Comparison of ENCODE assay signal across 2 cellular contexts in the genomic region with DNA sequence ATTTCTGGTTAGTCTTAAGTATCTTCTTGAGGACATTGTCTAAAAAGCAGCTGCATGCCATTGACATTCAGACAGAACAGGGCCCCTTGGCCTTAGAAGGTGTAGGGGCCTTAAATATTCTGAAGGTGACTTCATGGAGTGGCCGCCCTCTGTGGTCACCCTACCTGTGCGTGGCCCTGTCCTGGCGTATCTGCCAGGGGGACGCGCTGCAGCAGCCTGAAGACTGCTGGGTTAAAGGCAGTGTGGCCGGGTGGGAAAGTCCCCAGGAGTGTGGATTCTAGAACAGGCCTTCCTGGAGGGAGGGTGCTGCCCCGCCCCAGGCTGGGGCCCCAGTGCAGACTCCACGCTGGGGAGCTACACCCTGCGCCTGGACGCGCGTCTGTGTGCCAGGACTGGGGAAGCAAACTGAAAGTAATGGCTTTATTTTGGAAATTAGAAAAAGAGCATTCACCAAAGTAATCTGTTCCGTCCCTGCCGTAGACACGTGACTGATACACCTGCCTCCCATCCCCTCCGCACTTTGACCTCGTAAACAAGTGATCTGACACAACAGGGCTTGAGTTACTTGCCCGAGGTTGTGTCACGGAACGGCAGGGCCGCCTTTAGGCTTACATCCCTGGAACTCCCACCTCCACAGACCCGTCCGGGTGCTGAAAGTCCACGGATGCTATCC.
TF ChIP-seq lines count a peak whose summit lies in the region.

No MANE protein-coding gene starts in this region.

TF ChIP-seq in K562, 482 proteins besides CTCF, POLR2A, EP300 and RAD21 (continued from another document and continues in another):
- TF ChIP-seq CEBPB (tag; IDR thresholded peaks at IDR 0.05) (no peak), HDAC2 (IDR thresholded peaks at IDR 0.05) (no peak), ZNF780A (CRISPR knock-in tag; IDR thresholded peaks at IDR 0.05) (no peak), SIRT6 (IDR thresholded peaks at IDR 0.05; ENCODE audit: low read depth, low read length) (no peak)
- TF ChIP-seq, protein P1, sequence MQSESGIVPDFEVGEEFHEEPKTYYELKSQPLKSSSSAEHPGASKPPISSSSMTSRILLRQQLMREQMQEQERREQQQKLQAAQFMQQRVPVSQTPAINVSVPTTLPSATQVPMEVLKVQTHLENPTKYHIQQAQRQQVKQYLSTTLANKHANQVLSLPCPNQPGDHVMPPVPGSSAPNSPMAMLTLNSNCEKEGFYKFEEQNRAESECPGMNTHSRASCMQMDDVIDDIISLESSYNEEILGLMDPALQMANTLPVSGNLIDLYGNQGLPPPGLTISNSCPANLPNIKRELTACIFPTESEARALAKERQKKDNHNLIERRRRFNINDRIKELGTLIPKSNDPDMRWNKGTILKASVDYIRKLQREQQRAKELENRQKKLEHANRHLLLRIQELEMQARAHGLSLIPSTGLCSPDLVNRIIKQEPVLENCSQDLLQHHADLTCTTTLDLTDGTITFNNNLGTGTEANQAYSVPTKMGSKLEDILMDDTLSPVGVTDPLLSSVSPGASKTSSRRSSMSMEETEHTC (IDR thresholded peaks at IDR 0.05), result no peak
- TF ChIP-seq, protein P2, sequence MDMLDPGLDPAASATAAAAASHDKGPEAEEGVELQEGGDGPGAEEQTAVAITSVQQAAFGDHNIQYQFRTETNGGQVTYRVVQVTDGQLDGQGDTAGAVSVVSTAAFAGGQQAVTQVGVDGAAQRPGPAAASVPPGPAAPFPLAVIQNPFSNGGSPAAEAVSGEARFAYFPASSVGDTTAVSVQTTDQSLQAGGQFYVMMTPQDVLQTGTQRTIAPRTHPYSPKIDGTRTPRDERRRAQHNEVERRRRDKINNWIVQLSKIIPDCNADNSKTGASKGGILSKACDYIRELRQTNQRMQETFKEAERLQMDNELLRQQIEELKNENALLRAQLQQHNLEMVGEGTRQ (CRISPR knock-in tag; IDR thresholded peaks at IDR 0.05), result peak; percentile 54
- TF ChIP-seq, protein P3, sequence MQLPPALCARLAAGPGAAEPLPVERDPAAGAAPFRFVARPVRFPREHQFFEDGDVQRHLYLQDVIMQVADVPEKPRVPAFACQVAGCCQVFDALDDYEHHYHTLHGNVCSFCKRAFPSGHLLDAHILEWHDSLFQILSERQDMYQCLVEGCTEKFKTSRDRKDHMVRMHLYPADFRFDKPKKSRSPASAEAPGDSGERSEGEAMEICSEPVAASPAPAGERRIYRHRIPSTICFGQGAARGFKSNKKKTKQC (CRISPR knock-in tag; IDR thresholded peaks at IDR 0.05), result 0 out of 2 replicates have a peak, but pooled peaks have one; percentile 38

TF ChIP-seq in HepG2, 621 proteins besides CTCF, POLR2A, EP300 and RAD21 (continued from another document and continues in another):
- TF ChIP-seq, protein P4, sequence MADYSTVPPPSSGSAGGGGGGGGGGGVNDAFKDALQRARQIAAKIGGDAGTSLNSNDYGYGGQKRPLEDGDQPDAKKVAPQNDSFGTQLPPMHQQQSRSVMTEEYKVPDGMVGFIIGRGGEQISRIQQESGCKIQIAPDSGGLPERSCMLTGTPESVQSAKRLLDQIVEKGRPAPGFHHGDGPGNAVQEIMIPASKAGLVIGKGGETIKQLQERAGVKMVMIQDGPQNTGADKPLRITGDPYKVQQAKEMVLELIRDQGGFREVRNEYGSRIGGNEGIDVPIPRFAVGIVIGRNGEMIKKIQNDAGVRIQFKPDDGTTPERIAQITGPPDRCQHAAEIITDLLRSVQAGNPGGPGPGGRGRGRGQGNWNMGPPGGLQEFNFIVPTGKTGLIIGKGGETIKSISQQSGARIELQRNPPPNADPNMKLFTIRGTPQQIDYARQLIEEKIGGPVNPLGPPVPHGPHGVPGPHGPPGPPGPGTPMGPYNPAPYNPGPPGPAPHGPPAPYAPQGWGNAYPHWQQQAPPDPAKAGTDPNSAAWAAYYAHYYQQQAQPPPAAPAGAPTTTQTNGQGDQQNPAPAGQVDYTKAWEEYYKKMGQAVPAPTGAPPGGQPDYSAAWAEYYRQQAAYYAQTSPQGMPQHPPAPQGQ (CRISPR knock-in tag; IDR thresholded peaks at IDR 0.05; ENCODE audit: borderline replicate concordance), result no peak
- TF ChIP-seq KLF9 (CRISPR knock-in tag; IDR thresholded peaks at IDR 0.05; ENCODE audit: low read depth) (no peak), KLF11 (CRISPR knock-in tag; IDR thresholded peaks at IDR 0.05) (0 out of 2 replicates have a peak, but pooled peaks have one; percentile 25), ZNF558 (CRISPR knock-in tag; IDR thresholded peaks at IDR 0.05; ENCODE audit: borderline replicate concordance) (peak; percentile 87; the same call in 1 of the 2 replicates), THAP11 (CRISPR knock-in tag; IDR thresholded peaks at IDR 0.05) (peak; percentile 48; the same call in 1 of the 2 replicates), ZBTB3 (CRISPR knock-in tag; IDR thresholded peaks at IDR 0.05; ENCODE audit: borderline replicate concordance, low read depth) (no peak), ELF1 (CRISPR knock-in tag; IDR thresholded peaks at IDR 0.05) (0 out of 2 replicates have a peak, but pooled peaks have one; percentile 12), XRCC5 (optimal IDR thresholded peaks at IDR 0.05; ENCODE audit: low read length) (no peak), SRSF9 (IDR thresholded peaks at IDR 0.05; ENCODE audit: borderline replicate concordance, insufficient read depth, low read depth, low read length, poor library complexity, severe bottlenecking) (no peak), KMT2A (CRISPR knock-in tag; IDR thresholded peaks at IDR 0.05) (peak; percentile 64), RNF2 (conservative IDR thresholded peaks at IDR 0.05; ENCODE audit: low read depth) (no peak), HOXA9 (CRISPR knock-in tag; IDR thresholded peaks at IDR 0.05; ENCODE audit: borderline replicate concordance) (no peak), ZFYVE20 (CRISPR knock-in tag; IDR thresholded peaks at IDR 0.05; ENCODE audit: borderline replicate concordance, low read depth) (no peak), SAFB2 (CRISPR knock-in tag; IDR thresholded peaks at IDR 0.05; ENCODE audit: borderline replicate concordance, low read depth) (0 out of 2 replicates have a peak, but pooled peaks have one; percentile 26), JUNB (CRISPR knock-in tag; IDR thresholded peaks at IDR 0.05; ENCODE audit: borderline replicate concordance) (no peak)
- TF ChIP-seq, protein P5, sequence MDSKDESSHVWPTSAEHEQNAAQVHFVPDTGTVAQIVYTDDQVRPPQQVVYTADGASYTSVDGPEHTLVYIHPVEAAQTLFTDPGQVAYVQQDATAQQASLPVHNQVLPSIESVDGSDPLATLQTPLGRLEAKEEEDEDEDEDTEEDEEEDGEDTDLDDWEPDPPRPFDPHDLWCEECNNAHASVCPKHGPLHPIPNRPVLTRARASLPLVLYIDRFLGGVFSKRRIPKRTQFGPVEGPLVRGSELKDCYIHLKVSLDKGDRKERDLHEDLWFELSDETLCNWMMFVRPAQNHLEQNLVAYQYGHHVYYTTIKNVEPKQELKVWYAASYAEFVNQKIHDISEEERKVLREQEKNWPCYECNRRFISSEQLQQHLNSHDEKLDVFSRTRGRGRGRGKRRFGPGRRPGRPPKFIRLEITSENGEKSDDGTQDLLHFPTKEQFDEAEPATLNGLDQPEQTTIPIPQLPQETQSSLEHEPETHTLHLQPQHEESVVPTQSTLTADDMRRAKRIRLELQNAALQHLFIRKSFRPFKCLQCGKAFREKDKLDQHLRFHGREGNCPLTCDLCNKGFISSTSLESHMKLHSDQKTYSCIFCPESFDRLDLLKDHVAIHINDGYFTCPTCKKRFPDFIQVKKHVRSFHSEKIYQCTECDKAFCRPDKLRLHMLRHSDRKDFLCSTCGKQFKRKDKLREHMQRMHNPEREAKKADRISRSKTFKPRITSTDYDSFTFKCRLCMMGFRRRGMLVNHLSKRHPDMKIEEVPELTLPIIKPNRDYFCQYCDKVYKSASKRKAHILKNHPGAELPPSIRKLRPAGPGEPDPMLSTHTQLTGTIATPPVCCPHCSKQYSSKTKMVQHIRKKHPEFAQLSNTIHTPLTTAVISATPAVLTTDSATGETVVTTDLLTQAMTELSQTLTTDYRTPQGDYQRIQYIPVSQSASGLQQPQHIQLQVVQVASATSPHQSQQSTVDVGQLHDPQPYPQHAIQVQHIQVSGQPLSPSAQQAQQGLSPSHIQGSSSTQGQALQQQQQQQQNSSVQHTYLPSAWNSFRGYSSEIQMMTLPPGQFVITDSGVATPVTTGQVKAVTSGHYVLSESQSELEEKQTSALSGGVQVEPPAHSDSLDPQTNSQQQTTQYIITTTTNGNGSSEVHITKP (CRISPR knock-in tag; IDR thresholded peaks at IDR 0.05; ENCODE audit: low read depth), result no peak
- TF ChIP-seq, protein P6, sequence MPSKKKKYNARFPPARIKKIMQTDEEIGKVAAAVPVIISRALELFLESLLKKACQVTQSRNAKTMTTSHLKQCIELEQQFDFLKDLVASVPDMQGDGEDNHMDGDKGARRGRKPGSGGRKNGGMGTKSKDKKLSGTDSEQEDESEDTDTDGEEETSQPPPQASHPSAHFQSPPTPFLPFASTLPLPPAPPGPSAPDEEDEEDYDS (CRISPR knock-in tag; IDR thresholded peaks at IDR 0.05), result 0 out of 2 replicates have a peak, but pooled peaks have one; percentile 14
- TF ChIP-seq, protein P7, sequence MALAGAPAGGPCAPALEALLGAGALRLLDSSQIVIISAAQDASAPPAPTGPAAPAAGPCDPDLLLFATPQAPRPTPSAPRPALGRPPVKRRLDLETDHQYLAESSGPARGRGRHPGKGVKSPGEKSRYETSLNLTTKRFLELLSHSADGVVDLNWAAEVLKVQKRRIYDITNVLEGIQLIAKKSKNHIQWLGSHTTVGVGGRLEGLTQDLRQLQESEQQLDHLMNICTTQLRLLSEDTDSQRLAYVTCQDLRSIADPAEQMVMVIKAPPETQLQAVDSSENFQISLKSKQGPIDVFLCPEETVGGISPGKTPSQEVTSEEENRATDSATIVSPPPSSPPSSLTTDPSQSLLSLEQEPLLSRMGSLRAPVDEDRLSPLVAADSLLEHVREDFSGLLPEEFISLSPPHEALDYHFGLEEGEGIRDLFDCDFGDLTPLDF (CRISPR knock-in tag; IDR thresholded peaks at IDR 0.05), result no peak
- TF ChIP-seq, protein P8, sequence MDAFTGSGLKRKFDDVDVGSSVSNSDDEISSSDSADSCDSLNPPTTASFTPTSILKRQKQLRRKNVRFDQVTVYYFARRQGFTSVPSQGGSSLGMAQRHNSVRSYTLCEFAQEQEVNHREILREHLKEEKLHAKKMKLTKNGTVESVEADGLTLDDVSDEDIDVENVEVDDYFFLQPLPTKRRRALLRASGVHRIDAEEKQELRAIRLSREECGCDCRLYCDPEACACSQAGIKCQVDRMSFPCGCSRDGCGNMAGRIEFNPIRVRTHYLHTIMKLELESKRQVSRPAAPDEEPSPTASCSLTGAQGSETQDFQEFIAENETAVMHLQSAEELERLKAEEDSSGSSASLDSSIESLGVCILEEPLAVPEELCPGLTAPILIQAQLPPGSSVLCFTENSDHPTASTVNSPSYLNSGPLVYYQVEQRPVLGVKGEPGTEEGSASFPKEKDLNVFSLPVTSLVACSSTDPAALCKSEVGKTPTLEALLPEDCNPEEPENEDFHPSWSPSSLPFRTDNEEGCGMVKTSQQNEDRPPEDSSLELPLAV (CRISPR knock-in tag; conservative IDR thresholded peaks at IDR 0.05; ENCODE audit: low read depth), result no peak
- TF ChIP-seq, protein P2 (IDR thresholded peaks at IDR 0.05; ENCODE audit: low read depth, low read length), result peak; percentile 83
- TF ChIP-seq, protein P2 (CRISPR knock-in tag; IDR thresholded peaks at IDR 0.05; ENCODE audit: borderline replicate concordance), result peak; percentile 86; the same call in 1 of the 2 replicates
- TF ChIP-seq, protein P9, sequence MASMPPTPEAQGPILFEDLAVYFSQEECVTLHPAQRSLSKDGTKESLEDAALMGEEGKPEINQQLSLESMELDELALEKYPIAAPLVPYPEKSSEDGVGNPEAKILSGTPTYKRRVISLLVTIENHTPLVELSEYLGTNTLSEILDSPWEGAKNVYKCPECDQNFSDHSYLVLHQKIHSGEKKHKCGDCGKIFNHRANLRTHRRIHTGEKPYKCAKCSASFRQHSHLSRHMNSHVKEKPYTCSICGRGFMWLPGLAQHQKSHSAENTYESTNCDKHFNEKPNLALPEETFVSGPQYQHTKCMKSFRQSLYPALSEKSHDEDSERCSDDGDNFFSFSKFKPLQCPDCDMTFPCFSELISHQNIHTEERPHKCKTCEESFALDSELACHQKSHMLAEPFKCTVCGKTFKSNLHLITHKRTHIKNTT (CRISPR knock-in tag; IDR thresholded peaks at IDR 0.05), result no peak
- TF ChIP-seq, protein P10, sequence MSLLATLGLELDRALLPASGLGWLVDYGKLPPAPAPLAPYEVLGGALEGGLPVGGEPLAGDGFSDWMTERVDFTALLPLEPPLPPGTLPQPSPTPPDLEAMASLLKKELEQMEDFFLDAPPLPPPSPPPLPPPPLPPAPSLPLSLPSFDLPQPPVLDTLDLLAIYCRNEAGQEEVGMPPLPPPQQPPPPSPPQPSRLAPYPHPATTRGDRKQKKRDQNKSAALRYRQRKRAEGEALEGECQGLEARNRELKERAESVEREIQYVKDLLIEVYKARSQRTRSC (CRISPR knock-in tag; IDR thresholded peaks at IDR 0.05; ENCODE audit: low read depth), result no peak
- TF ChIP-seq, protein P11, sequence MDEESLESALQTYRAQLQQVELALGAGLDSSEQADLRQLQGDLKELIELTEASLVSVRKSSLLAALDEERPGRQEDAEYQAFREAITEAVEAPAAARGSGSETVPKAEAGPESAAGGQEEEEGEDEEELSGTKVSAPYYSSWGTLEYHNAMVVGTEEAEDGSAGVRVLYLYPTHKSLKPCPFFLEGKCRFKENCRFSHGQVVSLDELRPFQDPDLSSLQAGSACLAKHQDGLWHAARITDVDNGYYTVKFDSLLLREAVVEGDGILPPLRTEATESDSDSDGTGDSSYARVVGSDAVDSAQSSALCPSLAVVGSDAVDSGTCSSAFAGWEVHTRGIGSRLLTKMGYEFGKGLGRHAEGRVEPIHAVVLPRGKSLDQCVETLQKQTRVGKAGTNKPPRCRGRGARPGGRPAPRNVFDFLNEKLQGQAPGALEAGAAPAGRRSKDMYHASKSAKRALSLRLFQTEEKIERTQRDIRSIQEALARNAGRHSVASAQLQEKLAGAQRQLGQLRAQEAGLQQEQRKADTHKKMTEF (CRISPR knock-in tag; IDR thresholded peaks at IDR 0.05), result 0 out of 2 replicates have a peak, but pooled peaks have one; percentile 39
